In genomic region chr3:118501152-118501551, GRCh38 we compare ENCODE assay signal across 10 cellular contexts.
DNase-seq lines count a peak whose midpoint lies in the region; FAIRE-seq and TF ChIP-seq lines count a peak whose summit lies in the region.
"Had no signal": no experiment of that assay in that cellular context is flagged by ENCODE, and none has a peak within 500 bp of the region (broad histone marks: within the 10 kb centered on the region; RNA-seq: fewer than 3 reads in every experiment).

No MANE protein-coding gene starts in this region.

- no peak overlapping the region for H3K23ac ChIP-seq in neuronal stem cell (ENCODE audit: low read depth, low read length, poor library complexity)

- H2BK5ac ChIP-seq in neuronal stem cell (ENCODE audit: low read length) = no peak overlapping the region

- no peak overlapping the region for H2AK5ac ChIP-seq in neuronal stem cell (ENCODE audit: low read depth, low read length)

- no CpG with 5 or more reads among the region's 1 CpG for WGBS in neuronal stem cell (ENCODE audit: extremely low coverage in 2 of 2, insufficient read length in 2 of 2, insufficient replicate concordance in 1 of 2), 2 donors

- H2BK15ac ChIP-seq in neuronal stem cell (ENCODE audit: low read length) = no peak overlapping the region

- peak; percentile 16 for TF ChIP-seq CTCF in bronchial epithelial cell (IDR thresholded peaks at IDR 0.05; ENCODE audit: insufficient read depth, low read length, severe bottlenecking)
- TF ChIP-seq CTCF in tibial artery (IDR thresholded peaks at IDR 0.05) = no peak

- H3K4me1 ChIP-seq in neuronal stem cell (ENCODE audit: control insufficient read depth in 2 of 2, insufficient read depth in 1 of 2, low read depth in 1 of 2, low read length in 2 of 2) (peaks cover 0 to 4% of the 10 kb centered on the region in 2 donors), tibial artery (no peaks in the 10 kb centered on the region)

- peak; percentile 57 for DNase-seq in DMS153 treated with DMSO at 0.1 percent for 48 hours (lab: John Stamatoyannopoulos, UW; ENCODE audit: unreplicated experiment)
- DNase-seq in NCI-H2029 (lab: John Stamatoyannopoulos, UW) = peak; percentile 87
- peak; percentile 33 for DNase-seq in bronchial epithelial cell (ENCODE audit: low read depth)
- no peak for DNase-seq in neuronal stem cell (ENCODE audit: low spot score)
- DNase-seq in tibial artery = no peak
- DNase-seq in epidermal melanocyte (ENCODE audit: insufficient read length, low spot score) = no peak
- no peak for DNase-seq in GM03348 (ENCODE audit: low spot score)
- DNase-seq in SKM-1 treated with dmso at 0.1 percent for 144 hours (lab: John Stamatoyannopoulos, UW; ENCODE audit: unreplicated experiment) = no peak
- DNase-seq: naive B cell had no signal

- no peak overlapping the region for H4K91ac ChIP-seq in neuronal stem cell (ENCODE audit: low read depth, low read length, poor library complexity)

- H3K36me3 ChIP-seq in bronchial epithelial cell (ENCODE audit: control insufficient read depth, insufficient read depth, low read length) (no peaks in the 10 kb centered on the region), neuronal stem cell (replicated peaks in 1 of 2; ENCODE audit: control insufficient read depth in 2 of 2, insufficient read depth in 2 of 2, low read length in 2 of 2) (no peaks in the 10 kb centered on the region), tibial artery (no peaks in the 10 kb centered on the region)

- H2BK120ac ChIP-seq in neuronal stem cell (ENCODE audit: low read depth, low read length) = no peak overlapping the region

- no peak overlapping the region for H3K27ac ChIP-seq in neuronal stem cell (replicated peaks; ENCODE audit: low read length)
- H3K27ac ChIP-seq in tibial artery = no peak overlapping the region
- H3K27ac ChIP-seq: KMS-11 had no signal

- no peak overlapping the region for H3K4me2 ChIP-seq in neuronal stem cell (ENCODE audit: insufficient read depth, low read length, poor library complexity, severe bottlenecking)
- H3K4me2 ChIP-seq: KMS-11 had no signal

- H3K9ac ChIP-seq in neuronal stem cell (ENCODE audit: low read depth, low read length, poor library complexity) = no peak overlapping the region
- H3K9ac ChIP-seq: KMS-11 had no signal

- no peak overlapping the region for H4K8ac ChIP-seq in neuronal stem cell (ENCODE audit: low read depth, low read length)

- H3K4me3 ChIP-seq in bronchial epithelial cell (ENCODE audit: low read depth, low read length) = no peak overlapping the region
- no peak overlapping the region for H3K4me3 ChIP-seq in neuronal stem cell (ENCODE audit: low read length in 2 of 2)
- H3K4me3 ChIP-seq in tibial artery = no peak overlapping the region

- no peaks in the 10 kb centered on the region for H3K79me1 ChIP-seq in neuronal stem cell (ENCODE audit: low read depth, low read length)

- no peak overlapping the region for H2BK12ac ChIP-seq in neuronal stem cell (ENCODE audit: low read length)

- H3K27me3 ChIP-seq in bronchial epithelial cell (ENCODE audit: control insufficient read depth, insufficient read depth, low read length) = no peaks in the 10 kb centered on the region
- no peaks in the 10 kb centered on the region for H3K27me3 ChIP-seq in neuronal stem cell (ENCODE audit: control insufficient read depth in 3 of 3, insufficient read depth in 3 of 3, low read depth in 1 of 3, low read length in 3 of 3)
- no peaks in the 10 kb centered on the region for H3K27me3 ChIP-seq in tibial artery

- intact Hi-C loops in tibial artery (cut with DNase I; ENCODE audit: low total_unique reads) = no loop called here

- H3K4ac ChIP-seq in neuronal stem cell (ENCODE audit: low read length) = no peak overlapping the region

- no peak for FAIRE-seq in bronchial epithelial cell (lab: Jason Lieb, UNC)

- no peak overlapping the region for H3K14ac ChIP-seq in neuronal stem cell (ENCODE audit: low read length)

- H3K9me3 ChIP-seq in neuronal stem cell (replicated peaks in 1 of 2; ENCODE audit: control insufficient read depth in 2 of 2, insufficient read depth in 1 of 2, low read depth in 1 of 2, low read length in 2 of 2) (no peaks in the 10 kb centered on the region), tibial artery (no peaks in the 10 kb centered on the region)

- H2AFZ ChIP-seq in neuronal stem cell (ENCODE audit: low read length) = peak overlapping the region; percentile 61

- no peak overlapping the region for H3K18ac ChIP-seq in neuronal stem cell (ENCODE audit: low read length)

Comparison
In these comparisons a context has a peak if more than half of its experiments do, and no peak if none do; other contexts are left out.
1. DNase-seq: peak in DMS153 treated with DMSO at 0.1 percent for 48 hours (single experiment), NCI-H2029 (single experiment) and bronchial epithelial cell (single experiment); none in neuronal stem cell (single experiment), tibial artery (0 of 2), epidermal melanocyte (single experiment), GM03348 (single experiment) and SKM-1 treated with dmso at 0.1 percent for 144 hours (single experiment).